In the genomic region with DNA sequence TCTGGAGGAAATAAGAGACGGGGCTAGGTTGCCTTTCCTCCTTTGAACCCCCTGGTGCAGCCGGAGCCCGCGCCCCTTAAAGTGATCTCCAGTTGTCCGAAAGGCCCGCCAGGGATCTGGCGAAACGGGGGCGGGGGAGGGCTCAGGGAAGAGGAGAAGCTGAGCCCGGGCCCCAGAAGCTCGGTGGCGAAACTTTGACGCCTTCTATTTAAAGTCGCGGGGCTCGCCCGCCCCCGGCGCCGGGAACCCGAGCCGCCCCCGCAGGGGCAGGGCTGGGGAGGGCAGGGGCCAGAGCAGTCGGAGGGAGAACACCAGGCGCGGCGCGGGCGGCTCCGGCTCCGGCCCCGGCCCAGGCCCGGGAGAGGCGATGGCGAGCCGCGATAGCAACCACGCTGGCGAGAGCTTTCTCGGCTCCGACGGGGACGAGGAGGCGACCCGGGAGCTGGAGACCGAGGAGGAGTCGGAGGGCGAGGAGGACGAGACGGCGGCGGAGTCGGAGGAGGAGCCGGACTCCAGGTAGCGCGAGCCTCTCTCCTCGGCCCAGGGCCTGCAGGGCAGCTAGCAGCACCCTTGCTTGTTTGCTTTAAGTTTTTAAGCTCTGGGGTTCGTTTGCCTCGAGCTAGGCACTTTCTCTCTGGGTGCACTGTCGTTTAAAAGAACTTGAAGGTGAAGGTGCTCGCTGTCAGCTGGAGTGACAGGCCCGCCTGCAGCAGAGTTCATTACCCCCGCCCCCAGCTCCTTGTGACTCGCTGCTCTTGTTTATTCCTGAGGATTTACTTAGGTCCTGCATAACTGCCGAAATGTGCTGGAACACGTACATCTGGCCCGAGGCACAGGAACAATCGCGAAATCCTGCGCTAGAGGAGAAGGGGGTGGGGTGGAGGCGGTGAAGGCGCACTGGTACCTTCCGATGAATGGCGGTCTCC, we compare ENCODE assay signal across 9 cellular contexts. TPM values are rescaled to one million over a fixed set of nuclear protein-coding genes. Genes with fewer than 3 reads are reported as not detected.
DNase-seq lines count a peak whose midpoint lies in the region; ATAC-seq, FAIRE-seq and TF ChIP-seq lines count a peak whose summit lies in the region.
"Had no signal": no experiment of that assay in that cellular context is flagged by ENCODE, and none has a peak within 500 bp of the region (broad histone marks: within the 10 kb centered on the region; RNA-seq: fewer than 3 reads in every experiment).

Gene CMYA5 (plus strand): TSS at position 296 of the 926 bp plus-strand sequence. CDS start 72 bp downstream, at position 368.

- DNase-seq in ELR (ENCODE audit: low read depth) (peak; percentile 6), mammary epithelial cell (peak; percentile 72), iPS DF 6.9 (ENCODE audit: low read depth, low spot score) (no peak), psoas muscle (peak; percentile 84 to 93), NCI-H1417 treated with DMSO at 0.1 percent for 48 hours (lab: John Stamatoyannopoulos, UW) (no peak), GM12892 (ENCODE audit: insufficient read length) (no peak), HK-2 (ENCODE audit: unreplicated experiment) (no peak)

- H3K27me3 ChIP-seq in mammary epithelial cell (ENCODE audit: insufficient read depth, low read length), result no peaks in the 10 kb centered on the region
- no peaks in the 10 kb centered on the region for H3K27me3 ChIP-seq in iPS DF 6.9 (ENCODE audit: control insufficient read depth, insufficient read depth, low read length)
- H3K27me3 ChIP-seq in psoas muscle (ENCODE audit: insufficient read depth in 3 of 3, low read length in 2 of 3), result no peaks in the 10 kb centered on the region
- H3K27me3 ChIP-seq: SJCRH30 had no signal

- no peak for TF ChIP-seq POLR2A in GM12892 (IDR thresholded peaks at IDR 0.05; ENCODE audit: low read depth, low read length)

- peak within 1 kb of the TSS; percentile 99 for H3K4me2 ChIP-seq in mammary epithelial cell (ENCODE audit: insufficient read depth, low read depth, low read length)

- H3K4me1 ChIP-seq in mammary epithelial cell (ENCODE audit: insufficient read depth, low read length) (peaks cover 17% of the 10 kb centered on the region), iPS DF 6.9 (ENCODE audit: control insufficient read depth, insufficient read depth, low read length) (no peaks in the 10 kb centered on the region), psoas muscle (peaks cover 15% of the 10 kb centered on the region)
- H3K4me1 ChIP-seq: SJCRH30 had no signal

- H3K9ac ChIP-seq in mammary epithelial cell (ENCODE audit: insufficient read depth, low read length), result peak within 1 kb of the TSS; percentile 0

- ATAC-seq in psoas muscle (peak; percentile 82 to 87 (median 84)), HG02759 (IDR thresholded peaks at IDR 0.05; ENCODE audit: unreplicated experiment) (no peak)

- H3K36me3 ChIP-seq in mammary epithelial cell (ENCODE audit: insufficient read depth, low read length), result no peaks in the 10 kb centered on the region
- H3K36me3 ChIP-seq in iPS DF 6.9 (ENCODE audit: control insufficient read depth, insufficient read depth, low read length), result no peaks in the 10 kb centered on the region
- H3K36me3 ChIP-seq in psoas muscle (ENCODE audit: insufficient read depth in 1 of 2, low read depth in 1 of 2), result peaks cover 0 to 32% of the 10 kb centered on the region in 2 donors

- intact Hi-C loops in mammary epithelial cell (cut with micrococcal nuclease) (no loop called here), psoas muscle (cut with DNase I) (loop anchor here (5.0 to 10.0 kb wide), 2 partner anchors 55 to 178 kb away; partner anchors contain the start of gene HOMER1 (in 1 of the 2))

- dilution Hi-C loops in mammary epithelial cell (cut with HindIII; ENCODE audit: low sequenced_read_pairs), result no loop called here

- CTCF ChIA-PET in mammary epithelial cell (lab: Charles Lee; ENCODE audit: low non-redundant PET), result no interaction called here

- BruUV-seq in mammary epithelial cell (replicated peaks; lab: Mats Ljungman, UMichigan), result no TSS peak

- in situ Hi-C loops in mammary epithelial cell (cut with MboI; ENCODE audit: low sequenced_read_pairs in 2 of 2), result no loop called here

- peak within 1 kb of the TSS; percentile 91 for H2AFZ ChIP-seq in mammary epithelial cell (ENCODE audit: low read depth, low read length)

- H3K9me3 ChIP-seq in mammary epithelial cell (replicated peaks; ENCODE audit: insufficient read depth, low read length), result no peaks in the 10 kb centered on the region
- no peaks in the 10 kb centered on the region for H3K9me3 ChIP-seq in iPS DF 6.9 (ENCODE audit: control insufficient read depth, insufficient read depth, low read length)
- H3K9me3 ChIP-seq in psoas muscle, result no peaks in the 10 kb centered on the region
- H3K9me3 ChIP-seq: SJCRH30 had no signal

- H3K79me2 ChIP-seq in mammary epithelial cell (ENCODE audit: insufficient read depth, low read length), result no peaks in the 10 kb centered on the region

- no peak for FAIRE-seq in GM12892 (lab: Jason Lieb, UNC)

- H4K20me1 ChIP-seq in mammary epithelial cell (ENCODE audit: insufficient read depth, low read length), result no peaks in the 10 kb centered on the region

- H3K4me3 ChIP-seq in mammary epithelial cell (replicated peaks in 1 of 3; ENCODE audit: insufficient read depth in 1 of 3, low read depth in 2 of 3, low read length in 3 of 3) (peak within 1 kb of the TSS; percentile 35 to 54 (median 52)), iPS DF 6.9 (ENCODE audit: low read length) (peak within 1 kb of the TSS; percentile 39; the same call in 1 of the 2 replicates), psoas muscle (peak within 1 kb of the TSS; percentile 82)
- H3K4me3 ChIP-seq: SJCRH30 had no signal

- WGBS in mammary epithelial cell (ENCODE audit: low coverage, missing lambda C conversion rate), result 8% methylated on average over 13 of the region's 74 CpGs
- WGBS in iPS DF 6.9 (ENCODE audit: insufficient coverage, insufficient read length), result no CpG with 5 or more reads among the region's 74 CpGs
- WGBS in psoas muscle, 3 donors, result 9 to 12% (median 11%) methylated on average over 60 to 74 of the region's 74 CpGs

- TF ChIP-seq CTCF in mammary epithelial cell (conservative IDR thresholded peaks at IDR 0.05 in 1 of 2, IDR thresholded peaks at IDR 0.05 in 1 of 2; ENCODE audit: extremely low read depth in 1 of 2, insufficient read depth in 1 of 2, low read depth in 1 of 2, low read length in 2 of 2), result no peak
- TF ChIP-seq CTCF in psoas muscle (IDR thresholded peaks at IDR 0.05), result no peak

- H3K27ac ChIP-seq in mammary epithelial cell (ENCODE audit: insufficient read depth, low read depth, low read length) (peak within 1 kb of the TSS; percentile 4), iPS DF 6.9 (ENCODE audit: low read length) (no peak within 1 kb of the TSS), psoas muscle (peak within 1 kb of the TSS; percentile 99)
- H3K27ac ChIP-seq: SJCRH30 had no signal

RNA-seq across cellular contexts. Expression of gene CMYA5, which starts in this region (rescaled TPM):
- total RNA-seq in mammary epithelial cell (1 to 10 TPM in 1 of 2 donors, under 1 TPM in 1; 0.61 to 9.2 TPM), psoas muscle (1,000 to 10,000 TPM; 1,174 to 1,472 (median 1,378) TPM)
- polyA plus RNA-seq in mammary epithelial cell (0.41 TPM), psoas muscle (1,000 to 10,000 TPM in 1 of 3 donors, 100 to 1,000 TPM in 2; 290 to 1,216 (median 790) TPM)
- not detected for polyA minus RNA-seq in mammary epithelial cell
- 0.11 TPM for polyA plus RNA-seq in GM12892 (2012; ENCODE audit: missing spikeins)

Comparison
In these comparisons a context has a peak if more than half of its experiments do, and no peak if none do; other contexts are left out.
1. RNA of gene CMYA5 (total RNA-seq): 1,174 to 1,472 TPM in psoas muscle; 0.61 to 9.2 TPM in mammary epithelial cell; every median in the first group is over 100 times any median in the second.
2. RNA of gene CMYA5 (polyA plus RNA-seq): 290 to 1,216 TPM in psoas muscle; 0.41 TPM in mammary epithelial cell (single experiment); every median in the first group is over 100 times any median in the second.
3. DNase-seq: peak in ELR (single experiment), mammary epithelial cell (single experiment) and psoas muscle (2 of 2); none in iPS DF 6.9 (single experiment), NCI-H1417 treated with DMSO at 0.1 percent for 48 hours (single experiment), GM12892 (single experiment) and HK-2 (single experiment).
4. Peak in every context shown above with its lines, with median percentiles within 50 percentile points of each other: H3K4me3 ChIP-seq.